In genomic region chr12:124680863-124681778, GRCh38 we compare ENCODE assay signal across 8 cellular contexts.
DNase-seq lines count a peak whose midpoint lies in the region; ATAC-seq and TF ChIP-seq lines count a peak whose summit lies in the region.

No MANE protein-coding gene starts in this region.

- H3K4ac ChIP-seq in trophoblast cell (ENCODE audit: low read depth, low read length): peak overlapping the region; percentile 16

- H3K14ac ChIP-seq in trophoblast cell (ENCODE audit: low read length): peak overlapping the region; percentile 93

- H3K4me3 ChIP-seq in HEK293 (ENCODE audit: low read depth, low read length): no peak overlapping the region
- H3K4me3 ChIP-seq in trophoblast cell (ENCODE audit: low read depth, low read length): no peak overlapping the region

- POLR2A ChIA-PET in HEK293 (lab: Yijun Ruan, JAX): interaction anchor here (1.0 kb wide), 1 partner anchor 40 kb away, joined by 4 read pairs; no protein-coding TSS in a partner anchor

- H2BK12ac ChIP-seq in trophoblast cell (ENCODE audit: low read length): peak overlapping the region; percentile 98

- H3K27ac ChIP-seq in HEK293 (ENCODE audit: extremely low read depth, low read depth, low read length) (no peak overlapping the region), foreskin keratinocyte (no peak overlapping the region), trophoblast cell (ENCODE audit: low read depth, low read length) (peak overlapping the region; percentile 96)

- peaks cover 7% of the 10 kb centered on the region for H3K79me2 ChIP-seq in trophoblast cell (ENCODE audit: control insufficient read depth, insufficient read depth, low read length, poor library complexity)

- WGBS in trophoblast cell (ENCODE audit: extremely low coverage, insufficient coverage, insufficient read length): no CpG with 5 or more reads among the region's 21 CpGs

- H3K4me1 ChIP-seq in HEK293 (ENCODE audit: control insufficient read depth, insufficient read depth, low read length): no peaks in the 10 kb centered on the region; the same call in 1 of the 2 replicates
- peaks cover 25% of the 10 kb centered on the region for H3K4me1 ChIP-seq in foreskin keratinocyte
- peaks cover 45 to 54% of the 10 kb centered on the region in 2 experiments for H3K4me1 ChIP-seq in trophoblast cell (ENCODE audit: control insufficient read depth in 1 of 2, insufficient read depth in 2 of 2, low read length in 2 of 2)

- H3K27me3 ChIP-seq in foreskin keratinocyte (no peaks in the 10 kb centered on the region), trophoblast cell (ENCODE audit: insufficient read depth, low read length) (no peaks in the 10 kb centered on the region)

- CTCF ChIA-PET in HEK293 (lab: Yijun Ruan, JAX): interaction anchor here (0.6 to 1.9 kb wide), 7 partner anchors 10 to 403 kb away, joined by 3 to 7 read pairs (median 3); no protein-coding TSS in a partner anchor

- peaks cover 10% of the 10 kb centered on the region for H3K4me1 Mint-ChIP-seq in T-helper 17 cell

- no peak overlapping the region for H3K27ac Mint-ChIP-seq in T-helper 17 cell

- H4K12ac ChIP-seq in trophoblast cell (ENCODE audit: low read depth, low read length): no peak overlapping the region

- H3K4me3 Mint-ChIP-seq in T-helper 17 cell: no peak overlapping the region

- no peaks in the 10 kb centered on the region for H3K36me3 ChIP-seq in HEK293 (ENCODE audit: control insufficient read depth in 2 of 2, insufficient read depth in 1 of 2, low read length in 2 of 2)
- H3K36me3 ChIP-seq in trophoblast cell (ENCODE audit: control insufficient read depth in 1 of 2, insufficient read depth in 2 of 2, low read length in 2 of 2): no peaks in the 10 kb centered on the region

- H3K23ac ChIP-seq in trophoblast cell (ENCODE audit: low read length): no peak overlapping the region

- no peak overlapping the region for H3K9ac ChIP-seq in trophoblast cell (ENCODE audit: low read length)

- H2BK5ac ChIP-seq in trophoblast cell (ENCODE audit: low read depth, low read length, poor library complexity): peak overlapping the region; percentile 89

- H3K18ac ChIP-seq in trophoblast cell (ENCODE audit: low read length): peak overlapping the region; percentile 91

- H2AFZ ChIP-seq in trophoblast cell (ENCODE audit: insufficient read depth, low read length, poor library complexity): no peak overlapping the region

- peak overlapping the region; percentile 73 for H4K8ac ChIP-seq in trophoblast cell (ENCODE audit: low read depth, low read length)

- TF ChIP-seq CTCF in HEK293 (tag by site-specific recombination; IDR thresholded peaks at IDR 0.05): no peak
- no peak for TF ChIP-seq CTCF in foreskin keratinocyte (conservative IDR thresholded peaks at IDR 0.05)

- peak overlapping the region; percentile 59 for H2AK5ac ChIP-seq in trophoblast cell (ENCODE audit: low read length)

- ATAC-seq in T-helper 17 cell (peak; percentile 73), foreskin keratinocyte (no peak), GM19455 (IDR thresholded peaks at IDR 0.05; ENCODE audit: unreplicated experiment) (no peak)

- H4K91ac ChIP-seq in trophoblast cell (ENCODE audit: low read depth, low read length): peak overlapping the region; percentile 96

- H3K9me3 ChIP-seq in HEK293 (ENCODE audit: control insufficient read depth, insufficient read depth, low read depth, low read length): no peaks in the 10 kb centered on the region
- H3K9me3 ChIP-seq in T-helper 17 cell (ENCODE audit: control insufficient read depth, low read length, poor library complexity, severe bottlenecking): no peaks in the 10 kb centered on the region
- no peaks in the 10 kb centered on the region for H3K9me3 ChIP-seq in trophoblast cell (ENCODE audit: insufficient read depth, low read depth, low read length)

- H3K36me3 Mint-ChIP-seq in T-helper 17 cell (ENCODE audit: low read depth): peaks cover 2% of the 10 kb centered on the region

- peak overlapping the region; percentile 96 for H2BK120ac ChIP-seq in trophoblast cell (ENCODE audit: insufficient read depth, low read length, poor library complexity)

- H3K27me3 Mint-ChIP-seq in T-helper 17 cell: peaks cover 25% of the 10 kb centered on the region

- H3K79me1 ChIP-seq in trophoblast cell (ENCODE audit: low read length): peaks cover 43% of the 10 kb centered on the region

- peak; percentile 95 for DNase-seq in CD1c-positive myeloid dendritic cell (ENCODE audit: extremely low spot score)
- DNase-seq in T-helper 17 cell: no peak
- peak; percentile 67 to 85 for DNase-seq in foreskin keratinocyte
- peak; percentile 96 to 99 for DNase-seq in trophoblast cell
- DNase-seq in NCI-H2227 treated with DMSO at 0.1 percent for 48 hours (lab: John Stamatoyannopoulos, UW): no peak
- DNase-seq in inferior parietal cortex (ENCODE audit: extremely low spot score): no peak

- H3K4me2 ChIP-seq in trophoblast cell (ENCODE audit: low read length): peak overlapping the region; percentile 33

TF ChIP-seq in HEK293, 187 proteins besides CTCF, POLR2A, EP300 and RAD21:
- TF ChIP-seq KLF8 (tag by site-specific recombination; IDR thresholded peaks at IDR 0.05) (0 out of 2 replicates have a peak, but pooled peaks have one; percentile 22), ZSCAN23 (tag by site-specific recombination; IDR thresholded peaks at IDR 0.05) (0 out of 2 replicates have a peak, but pooled peaks have one; percentile 13), PATZ1 (tag by site-specific recombination; IDR thresholded peaks at IDR 0.05) (peak; percentile 57), ZNF335 (tag by site-specific recombination; conservative IDR thresholded peaks at IDR 0.05) (0 out of 2 replicates have a peak, but pooled peaks have one; percentile 35), ZNF473 (tag by site-specific recombination; IDR thresholded peaks at IDR 0.05) (no peak), ZNF639 (tag by site-specific recombination; IDR thresholded peaks at IDR 0.05) (0 out of 2 replicates have a peak, but pooled peaks have one; percentile 29), KLF17 (tag by site-specific recombination; IDR thresholded peaks at IDR 0.05) (peak; percentile 62), ZBTB48 (tag by site-specific recombination; IDR thresholded peaks at IDR 0.05) (peak; percentile 26; the same call in 1 of the 2 replicates), KLF16 (tag by site-specific recombination; IDR thresholded peaks at IDR 0.05) (no peak), ZFP69B (tag by site-specific recombination; IDR thresholded peaks at IDR 0.05) (no peak), ZNF654 (tag by site-specific recombination; IDR thresholded peaks at IDR 0.05; ENCODE audit: low read depth) (peak; percentile 35; the same call in 1 of the 2 replicates), INSM2 (tag by site-specific recombination; IDR thresholded peaks at IDR 0.05) (peak; percentile 36), ZEB2 (tag by site-specific recombination; IDR thresholded peaks at IDR 0.05) (0 out of 2 replicates have a peak, but pooled peaks have one; percentile 16)

Comparison
In these comparisons a context has a peak if more than half of its experiments do, and no peak if none do; other contexts are left out.
1. DNase-seq: peak in CD1c-positive myeloid dendritic cell (single experiment), foreskin keratinocyte (2 of 2) and trophoblast cell (2 of 2); none in T-helper 17 cell (0 of 3), NCI-H2227 treated with DMSO at 0.1 percent for 48 hours (single experiment) and inferior parietal cortex (single experiment).